ENCODE assay signal across 8 cellular contexts in genomic region chr22:21624120-21624879, GRCh38. TPM values are rescaled to one million over a fixed set of nuclear protein-coding genes. Genes with fewer than 3 reads are reported as not detected.
DNase-seq lines count a peak whose midpoint lies in the region; ATAC-seq and TF ChIP-seq lines count a peak whose summit lies in the region.

No MANE protein-coding gene starts in this region.

- H3K27ac Mint-ChIP-seq in activated CD4-positive, alpha-beta T cell treated with anti-CD3 and anti-CD28 coated beads for 36 hours = peak overlapping the region; percentile 55
- H3K27ac Mint-ChIP-seq in endodermal cell = no peak overlapping the region

- POLR2A ChIA-PET in HEK293T (lab: Yijun Ruan, JAX) = interaction anchor here (1.0 to 1.2 kb wide), 2 partner anchors 20 to 56 kb away, joined by 3 read pairs; no protein-coding TSS in a partner anchor
- POLR2A ChIA-PET in activated CD4-positive, alpha-beta T cell treated with anti-CD3 and anti-CD28 coated beads for 36 hours (lab: Charles Lee) = no interaction called here

- H3K4me1 ChIP-seq in endodermal cell (ENCODE audit: control insufficient read depth, insufficient read depth, low read length) (no peaks in the 10 kb centered on the region), parathyroid adenoma (peaks cover 14% of the 10 kb centered on the region)

- H3K9me3 Mint-ChIP-seq in activated CD4-positive, alpha-beta T cell treated with anti-CD3 and anti-CD28 coated beads for 36 hours (ENCODE audit: low read depth) = no peaks in the 10 kb centered on the region
- H3K9me3 Mint-ChIP-seq in endodermal cell = peaks cover 2% of the 10 kb centered on the region

- H3K79me2 ChIP-seq in parathyroid adenoma = peaks cover 1% of the 10 kb centered on the region

- peaks cover 53% of the 10 kb centered on the region for H3K36me3 ChIP-seq in endodermal cell (ENCODE audit: control insufficient read depth, insufficient read depth, low read length)
- H3K36me3 ChIP-seq in parathyroid adenoma (ENCODE audit: control insufficient read depth, insufficient read depth, low read length) = no peaks in the 10 kb centered on the region

- intact Hi-C loops in activated CD4-positive, alpha-beta T cell treated with anti-CD3 and anti-CD28 coated beads for 36 hours (cut with DNase I, micrococcal nuclease) = no loop called here

- no peak overlapping the region for H3K9ac ChIP-seq in endodermal cell (ENCODE audit: extremely low read depth, low read length, poor library complexity, severe bottlenecking)
- no peak overlapping the region for H3K9ac ChIP-seq in parathyroid adenoma

- DNase-seq in AG09309 (ENCODE audit: low read depth) (no peak), HEK293T (ENCODE audit: extremely low spot score) (peak; percentile 62), endodermal cell (peak; percentile 92), NCI-H146 (lab: John Stamatoyannopoulos, UW) (no peak), OCI-M2 (lab: John Stamatoyannopoulos, UW; ENCODE audit: unreplicated experiment) (no peak), NCI-H510A (lab: John Stamatoyannopoulos, UW) (no peak)
- DNase-seq in activated CD4-positive, alpha-beta T cell treated with anti-CD3 and anti-CD28 coated beads for 36 hours = peak; percentile 74

- peaks cover 39% of the 10 kb centered on the region for H3K36me3 Mint-ChIP-seq in activated CD4-positive, alpha-beta T cell treated with anti-CD3 and anti-CD28 coated beads for 36 hours (ENCODE audit: low read depth)
- H3K36me3 Mint-ChIP-seq in endodermal cell (ENCODE audit: low read depth) = peaks cover 36% of the 10 kb centered on the region

- H3K27me3 ChIP-seq in endodermal cell (ENCODE audit: control insufficient read depth, insufficient read depth, low read length, poor library complexity, severe bottlenecking) (no peaks in the 10 kb centered on the region), parathyroid adenoma (ENCODE audit: control insufficient read depth, insufficient read depth, low read length) (no peaks in the 10 kb centered on the region)

- peak overlapping the region; percentile 47 for H3K4me2 ChIP-seq in parathyroid adenoma (ENCODE audit: low read length)

- H3K27ac ChIP-seq in endodermal cell (ENCODE audit: low read depth, low read length) = no peak overlapping the region
- H3K27ac ChIP-seq in parathyroid adenoma = peak overlapping the region; percentile 60

- 61 to 65% methylated on average over 7 to 8 of the region's 8 CpGs for WGBS in endodermal cell (ENCODE audit: insufficient coverage in 1 of 2, insufficient read length in 1 of 2), 2 experiments

- no peak overlapping the region for H2AFZ ChIP-seq in parathyroid adenoma

- no peaks in the 10 kb centered on the region for H3K27me3 Mint-ChIP-seq in activated CD4-positive, alpha-beta T cell treated with anti-CD3 and anti-CD28 coated beads for 36 hours
- no peaks in the 10 kb centered on the region for H3K27me3 Mint-ChIP-seq in endodermal cell (ENCODE audit: insufficient read depth)

- peak; percentile 37 for ATAC-seq in activated CD4-positive, alpha-beta T cell treated with anti-CD3 and anti-CD28 coated beads for 36 hours

- peak; percentile 56 for TF ChIP-seq CTCF in AG09309 (IDR thresholded peaks at IDR 0.05; ENCODE audit: control insufficient read depth, insufficient read depth, low read depth, low read length, missing control alignments)
- TF ChIP-seq CTCF in endodermal cell (conservative IDR thresholded peaks at IDR 0.05) = peak; percentile 85
- TF ChIP-seq CTCF in parathyroid adenoma (IDR thresholded peaks at IDR 0.05) = peak; percentile 36

- peaks cover 23% of the 10 kb centered on the region for H3K4me1 Mint-ChIP-seq in activated CD4-positive, alpha-beta T cell treated with anti-CD3 and anti-CD28 coated beads for 36 hours
- H3K4me1 Mint-ChIP-seq in endodermal cell = peaks cover 5% of the 10 kb centered on the region

- CTCF ChIA-PET in HEK293T (lab: Yijun Ruan, JAX) = interaction anchor here (0.6 to 3.0 kb wide), 7 partner anchors 12 to 22 kb away, joined by 3 to 15 read pairs (median 4); no protein-coding TSS in a partner anchor
- CTCF ChIA-PET in activated CD4-positive, alpha-beta T cell treated with anti-CD3 and anti-CD28 coated beads for 36 hours (lab: Charles Lee) = interaction anchor here (0.6 to 1.6 kb wide), 6 partner anchors 10 to 809 kb away, joined by 3 to 6 read pairs (median 3); no protein-coding TSS in a partner anchor

- H3K4me3 Mint-ChIP-seq in activated CD4-positive, alpha-beta T cell treated with anti-CD3 and anti-CD28 coated beads for 36 hours = no peak overlapping the region
- no peak overlapping the region for H3K4me3 Mint-ChIP-seq in endodermal cell

- H3K9me3 ChIP-seq in endodermal cell (ENCODE audit: control insufficient read depth, low read length) (no peaks in the 10 kb centered on the region), parathyroid adenoma (ENCODE audit: control insufficient read depth, low read length) (no peaks in the 10 kb centered on the region)

- H3K4me3 ChIP-seq in AG09309 (ENCODE audit: control insufficient read depth, low read depth, low read length) (no peak overlapping the region), endodermal cell (ENCODE audit: low read length) (no peak overlapping the region), parathyroid adenoma (ENCODE audit: low read depth, low read length) (peak overlapping the region; percentile 15)

TF ChIP-seq in HEK293T, 16 proteins besides CTCF, POLR2A, EP300 and RAD21:
- TF ChIP-seq ZNF384 (IDR thresholded peaks at IDR 0.05) (no peak), HDGF (IDR thresholded peaks at IDR 0.05; ENCODE audit: borderline replicate concordance) (0 out of 2 replicates have a peak, but pooled peaks have one; percentile 44)

RNA-seq across cellular contexts. Expression of gene YDJC, which starts 5.5 kb away (rescaled TPM):
- 10 to 100 TPM; 43.4 to 54.0 TPM for total RNA-seq in activated CD4-positive, alpha-beta T cell treated with anti-CD3 and anti-CD28 coated beads for 36 hours
- total RNA-seq in endodermal cell = 10 to 100 TPM; 16.4 to 19.9 TPM
- 11.6 TPM for polyA plus RNA-seq in endodermal cell (2013, experiment 1 of 2)
- 11.3 TPM for polyA plus RNA-seq in endodermal cell (2013, experiment 2 of 2)

RNA-seq across cellular contexts. Expression of gene CCDC116, which starts 8.3 kb away (rescaled TPM):
- total RNA-seq in activated CD4-positive, alpha-beta T cell treated with anti-CD3 and anti-CD28 coated beads for 36 hours = under 1 TPM; 0.23 to 0.33 TPM
- total RNA-seq in endodermal cell = under 1 TPM; 0.46 to 0.84 TPM
- polyA plus RNA-seq in endodermal cell (2013, experiment 1 of 2) = 0.53 TPM
- polyA plus RNA-seq in endodermal cell (2013, experiment 2 of 2) = 0.41 TPM

RNA-seq across cellular contexts. Expression of gene SDF2L1, which starts 17.8 kb away (rescaled TPM):
- total RNA-seq in activated CD4-positive, alpha-beta T cell treated with anti-CD3 and anti-CD28 coated beads for 36 hours = 10 to 100 TPM; 13.7 to 32.8 TPM
- total RNA-seq in endodermal cell = 10 to 100 TPM; 30.3 to 61.4 TPM
- 17.6 TPM for polyA plus RNA-seq in endodermal cell (2013, experiment 1 of 2)
- 20.9 TPM for polyA plus RNA-seq in endodermal cell (2013, experiment 2 of 2)

RNA-seq across cellular contexts. Expression of gene PPIL2, which starts 41.5 kb away (rescaled TPM):
- total RNA-seq in activated CD4-positive, alpha-beta T cell treated with anti-CD3 and anti-CD28 coated beads for 36 hours = 10 to 100 TPM; 42.8 to 57.7 TPM
- 10 to 100 TPM; 39.9 to 41.2 TPM for total RNA-seq in endodermal cell
- 39.4 TPM for polyA plus RNA-seq in endodermal cell (2013, experiment 1 of 2)
- polyA plus RNA-seq in endodermal cell (2013, experiment 2 of 2) = 35.8 TPM

RNA-seq across cellular contexts. Expression of gene UBE2L3, which starts 56.8 kb away (rescaled TPM):
- 10 to 100 TPM; 57.3 to 75.5 TPM for total RNA-seq in activated CD4-positive, alpha-beta T cell treated with anti-CD3 and anti-CD28 coated beads for 36 hours
- total RNA-seq in endodermal cell = 10 to 100 TPM; 74.6 to 79.4 TPM
- 89.9 TPM for polyA plus RNA-seq in endodermal cell (2013, experiment 1 of 2)
- polyA plus RNA-seq in endodermal cell (2013, experiment 2 of 2) = 90.0 TPM

Comparison
In these comparisons a context has a peak if more than half of its experiments do, and no peak if none do; other contexts are left out.
1. DNase-seq: peak in HEK293T (single experiment), activated CD4-positive, alpha-beta T cell treated with anti-CD3 and anti-CD28 coated beads for 36 hours (single experiment) and endodermal cell (single experiment); none in AG09309 (single experiment), NCI-H146 (single experiment), OCI-M2 (single experiment) and NCI-H510A (single experiment).
2. Peak in every context shown above with its lines, with median percentiles within 50 percentile points of each other: CTCF ChIP-seq.